ENCODE assay signal across 1 cellular context in genomic region chr20:32288225-32288849, GRCh38.
TF ChIP-seq lines count a peak whose summit lies in the region.

No MANE protein-coding gene starts in this region.

TF ChIP-seq in HepG2, 621 proteins besides CTCF, POLR2A, EP300 and RAD21 (continued from another document and continues in another):
- TF ChIP-seq ZNF574 (CRISPR knock-in tag; IDR thresholded peaks at IDR 0.05): peak; percentile 75
- TF ChIP-seq HMG20B (CRISPR knock-in tag; conservative IDR thresholded peaks at IDR 0.05): 0 out of 2 replicates have a peak, but pooled peaks have one; percentile 43
- no peak for TF ChIP-seq MTERF4 (CRISPR knock-in tag; IDR thresholded peaks at IDR 0.05)
- TF ChIP-seq ZNF503 (CRISPR knock-in tag; IDR thresholded peaks at IDR 0.05): peak; percentile 89
- peak; percentile 91 for TF ChIP-seq NR2C2 (CRISPR knock-in tag; IDR thresholded peaks at IDR 0.05; ENCODE audit: borderline replicate concordance)
- TF ChIP-seq ZSCAN29 (CRISPR knock-in tag; conservative IDR thresholded peaks at IDR 0.05): no peak
- no peak for TF ChIP-seq SP1 (IDR thresholded peaks at IDR 0.05)
- TF ChIP-seq SP1 (CRISPR knock-in tag; IDR thresholded peaks at IDR 0.05): no peak
- TF ChIP-seq SALL2 (CRISPR knock-in tag; IDR thresholded peaks at IDR 0.05): peak; percentile 25; the same call in 1 of the 2 replicates
- no peak for TF ChIP-seq EEA1 (CRISPR knock-in tag; IDR thresholded peaks at IDR 0.05; ENCODE audit: borderline replicate concordance)
- TF ChIP-seq SAP130 (CRISPR knock-in tag; IDR thresholded peaks at IDR 0.05; ENCODE audit: low read depth): peak; percentile 81
- TF ChIP-seq ZNF431 (CRISPR knock-in tag; IDR thresholded peaks at IDR 0.05; ENCODE audit: borderline replicate concordance, low read depth): no peak
- no peak for TF ChIP-seq ZHX1 (CRISPR knock-in tag; IDR thresholded peaks at IDR 0.05; ENCODE audit: low read depth)
- TF ChIP-seq AGO1 (IDR thresholded peaks at IDR 0.05; ENCODE audit: low read depth, low read length, poor library complexity, severe bottlenecking): no peak
- TF ChIP-seq ZNF674 (CRISPR knock-in tag; IDR thresholded peaks at IDR 0.05; ENCODE audit: low read depth): no peak
- TF ChIP-seq ELF1 (CRISPR knock-in tag; IDR thresholded peaks at IDR 0.05): peak; percentile 50; the same call in 1 of the 2 replicates
- TF ChIP-seq ZNF24 (IDR thresholded peaks at IDR 0.05): no peak
- peak; percentile 83 for TF ChIP-seq YEATS4 (CRISPR knock-in tag; IDR thresholded peaks at IDR 0.05; ENCODE audit: borderline replicate concordance)
- TF ChIP-seq IRF2 (CRISPR knock-in tag; IDR thresholded peaks at IDR 0.05): peak; percentile 89
- TF ChIP-seq FOXA1 (IDR thresholded peaks at IDR 0.05): no peak
- peak; percentile 53; the same call in 1 of the 2 replicates for TF ChIP-seq FOXA1 (CRISPR knock-in tag; IDR thresholded peaks at IDR 0.05)
- TF ChIP-seq, protein P1, sequence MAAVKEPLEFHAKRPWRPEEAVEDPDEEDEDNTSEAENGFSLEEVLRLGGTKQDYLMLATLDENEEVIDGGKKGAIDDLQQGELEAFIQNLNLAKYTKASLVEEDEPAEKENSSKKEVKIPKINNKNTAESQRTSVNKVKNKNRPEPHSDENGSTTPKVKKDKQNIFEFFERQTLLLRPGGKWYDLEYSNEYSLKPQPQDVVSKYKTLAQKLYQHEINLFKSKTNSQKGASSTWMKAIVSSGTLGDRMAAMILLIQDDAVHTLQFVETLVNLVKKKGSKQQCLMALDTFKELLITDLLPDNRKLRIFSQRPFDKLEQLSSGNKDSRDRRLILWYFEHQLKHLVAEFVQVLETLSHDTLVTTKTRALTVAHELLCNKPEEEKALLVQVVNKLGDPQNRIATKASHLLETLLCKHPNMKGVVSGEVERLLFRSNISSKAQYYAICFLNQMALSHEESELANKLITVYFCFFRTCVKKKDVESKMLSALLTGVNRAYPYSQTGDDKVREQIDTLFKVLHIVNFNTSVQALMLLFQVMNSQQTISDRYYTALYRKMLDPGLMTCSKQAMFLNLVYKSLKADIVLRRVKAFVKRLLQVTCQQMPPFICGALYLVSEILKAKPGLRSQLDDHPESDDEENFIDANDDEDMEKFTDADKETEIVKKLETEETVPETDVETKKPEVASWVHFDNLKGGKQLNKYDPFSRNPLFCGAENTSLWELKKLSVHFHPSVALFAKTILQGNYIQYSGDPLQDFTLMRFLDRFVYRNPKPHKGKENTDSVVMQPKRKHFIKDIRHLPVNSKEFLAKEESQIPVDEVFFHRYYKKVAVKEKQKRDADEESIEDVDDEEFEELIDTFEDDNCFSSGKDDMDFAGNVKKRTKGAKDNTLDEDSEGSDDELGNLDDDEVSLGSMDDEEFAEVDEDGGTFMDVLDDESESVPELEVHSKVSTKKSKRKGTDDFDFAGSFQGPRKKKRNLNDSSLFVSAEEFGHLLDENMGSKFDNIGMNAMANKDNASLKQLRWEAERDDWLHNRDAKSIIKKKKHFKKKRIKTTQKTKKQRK (IDR thresholded peaks at IDR 0.05; ENCODE audit: low read length): no peak
- no peak for TF ChIP-seq ZNF136 (CRISPR knock-in tag; IDR thresholded peaks at IDR 0.05; ENCODE audit: low read depth)
- 0 out of 2 replicates have a peak, but pooled peaks have one; percentile 77 for TF ChIP-seq ZNF256 (CRISPR knock-in tag; conservative IDR thresholded peaks at IDR 0.05)
- TF ChIP-seq EED (CRISPR knock-in tag; IDR thresholded peaks at IDR 0.05): no peak
- no peak for TF ChIP-seq ARHGAP35 (CRISPR knock-in tag; IDR thresholded peaks at IDR 0.05; ENCODE audit: borderline replicate concordance)
- TF ChIP-seq ZNF629 (CRISPR knock-in tag; conservative IDR thresholded peaks at IDR 0.05): peak; percentile 60; the same call in 1 of the 2 replicates
- TF ChIP-seq, protein P2, sequence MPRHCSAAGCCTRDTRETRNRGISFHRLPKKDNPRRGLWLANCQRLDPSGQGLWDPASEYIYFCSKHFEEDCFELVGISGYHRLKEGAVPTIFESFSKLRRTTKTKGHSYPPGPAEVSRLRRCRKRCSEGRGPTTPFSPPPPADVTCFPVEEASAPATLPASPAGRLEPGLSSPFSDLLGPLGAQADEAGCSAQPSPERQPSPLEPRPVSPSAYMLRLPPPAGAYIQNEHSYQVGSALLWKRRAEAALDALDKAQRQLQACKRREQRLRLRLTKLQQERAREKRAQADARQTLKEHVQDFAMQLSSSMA (CRISPR knock-in tag; IDR thresholded peaks at IDR 0.05): no peak
- TF ChIP-seq GLI4 (CRISPR knock-in tag; IDR thresholded peaks at IDR 0.05; ENCODE audit: borderline replicate concordance): no peak; the same call in 1 of the 2 replicates
- TF ChIP-seq ZMAT5 (CRISPR knock-in tag; IDR thresholded peaks at IDR 0.05; ENCODE audit: borderline replicate concordance, low read depth): no peak
- TF ChIP-seq ZKSCAN1 (IDR thresholded peaks at IDR 0.05; ENCODE audit: low read length): 0 out of 2 replicates have a peak, but pooled peaks have one; percentile 31
- TF ChIP-seq RFXAP (CRISPR knock-in tag; IDR thresholded peaks at IDR 0.05; ENCODE audit: borderline replicate concordance): 0 out of 2 replicates have a peak, but pooled peaks have one; percentile 53
- no peak for TF ChIP-seq NFYB (CRISPR knock-in tag; IDR thresholded peaks at IDR 0.05)
- TF ChIP-seq TCF12 (IDR thresholded peaks at IDR 0.05): no peak
- TF ChIP-seq TCF12 (CRISPR knock-in tag; IDR thresholded peaks at IDR 0.05): no peak
- no peak for TF ChIP-seq UBTF (CRISPR knock-in tag; IDR thresholded peaks at IDR 0.05)
- TF ChIP-seq ATM (IDR thresholded peaks at IDR 0.05; ENCODE audit: borderline replicate concordance): no peak
- TF ChIP-seq, protein P3, sequence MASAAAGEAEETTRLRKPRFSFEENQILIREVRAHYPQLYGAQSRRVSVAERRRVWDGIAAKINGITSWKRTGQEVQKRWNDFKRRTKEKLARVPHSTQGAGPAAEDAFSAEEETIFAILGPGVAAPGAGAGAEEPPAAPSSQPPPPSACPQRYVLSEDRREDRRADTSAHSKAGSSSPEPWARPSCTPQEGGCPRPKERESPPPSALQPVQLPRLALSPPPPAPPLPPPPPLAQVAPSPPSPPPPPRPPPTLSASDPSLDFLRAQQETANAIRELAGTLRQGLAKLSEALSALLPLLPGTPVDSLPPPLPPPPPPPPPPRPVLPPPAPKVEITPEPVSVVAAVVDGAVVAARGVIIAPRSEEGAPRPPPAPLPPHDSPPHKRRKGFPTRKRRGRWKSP (CRISPR knock-in tag; IDR thresholded peaks at IDR 0.05): no peak
- TF ChIP-seq PHF8 (CRISPR knock-in tag; IDR thresholded peaks at IDR 0.05): no peak
- TF ChIP-seq POLR2AphosphoS5 (IDR thresholded peaks at IDR 0.05; ENCODE audit: low read depth, low read length): no peak
- no peak for TF ChIP-seq KMT2A (CRISPR knock-in tag; IDR thresholded peaks at IDR 0.05)
